In the genomic region with DNA sequence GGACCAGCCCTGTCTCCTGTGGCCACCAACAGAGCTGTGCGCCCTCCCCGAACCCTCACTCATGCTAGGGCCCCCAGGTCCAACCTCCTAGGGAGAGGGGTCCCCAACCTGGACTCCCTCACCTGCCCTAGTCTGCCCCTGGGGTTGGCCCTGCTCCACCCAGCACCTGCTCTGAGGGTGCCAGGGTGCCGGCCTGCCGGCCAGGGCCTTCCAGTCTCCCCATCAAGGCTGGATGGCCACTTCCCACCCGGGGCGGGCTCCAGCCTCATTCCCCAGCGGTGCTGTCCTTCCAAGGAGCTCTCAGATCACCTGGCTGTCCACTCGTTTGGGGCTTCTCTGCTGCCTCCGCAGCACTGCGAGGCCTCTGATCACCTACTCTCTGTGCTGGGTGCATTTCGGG, we compare ENCODE assay signal across 34 cellular contexts.
"Had no signal": no experiment of that assay in that cellular context is flagged by ENCODE, and none has a peak within 500 bp of the region (broad histone marks: within the 10 kb centered on the region; RNA-seq: fewer than 3 reads in every experiment).

No MANE protein-coding gene starts in this region.

- H3K9me3 ChIP-seq: adrenal gland, body of pancreas, breast epithelium had no signal

- H3K4me2 ChIP-seq: PC-9 had no signal

- H3K36me3 ChIP-seq: breast epithelium, WERI-Rb-1 had no signal

- ATAC-seq: activated CD8-positive, alpha-beta memory T cell treated with anti-CD3 and anti-CD28 coated beads, Interleukin-2, amount 10 ng/mL, durations not matched to agents 7 days and 5 days; body of pancreas; Right ventricle myocardium inferior; SK-N-SH treated with all-trans-retinoic acid at 6 μM for 48 hours; T-cell; T-helper 17 cell had no signal

- H3K27ac ChIP-seq: adrenal gland, body of pancreas, breast epithelium, PC-9, RWPE1, WERI-Rb-1 had no signal

- H3K27me3 ChIP-seq: adrenal gland, body of pancreas, breast epithelium had no signal

- H3K4me3 ChIP-seq: adrenal gland, body of pancreas, breast epithelium, PC-9 had no signal

- H2AFZ ChIP-seq: PC-9 had no signal

- H3K4me1 ChIP-seq: adrenal gland, body of pancreas, breast epithelium had no signal

- DNase-seq: activated CD4-positive, alpha-beta memory T cell treated with anti-CD3 and anti-CD28 coated beads, Interleukin-2, amount 10 ng/mL, durations not matched to agents 7 days and 5 days; activated CD4-positive, alpha-beta T cell treated with anti-CD3 and anti-CD28 coated beads for 1 hour; activated CD4-positive, alpha-beta T cell treated with anti-CD3 and anti-CD28 coated beads for 48 hours; activated CD4-positive, CD25-positive, alpha-beta regulatory T cell; activated CD8-positive, alpha-beta memory T cell treated with anti-CD3 and anti-CD28 coated beads for 24 hours; activated CD8-positive, alpha-beta memory T cell treated with anti-CD3 and anti-CD28 coated beads, Interleukin-2, amount 10 ng/mL, durations not matched to agents 7 days and 5 days; activated CD8-positive, alpha-beta memory T cell treated with anti-CD3 and anti-CD28 coated beads, Interleukin-2, amount 50 U/mL, for 48 hours; activated effector memory CD4-positive, alpha-beta T cell treated with anti-CD3 and anti-CD28 coated beads, Interleukin-2, amount 50 U/mL, for 16 hours; activated naive CD4-positive, alpha-beta T cell; activated naive CD8-positive, alpha-beta T cell treated with anti-CD3 and anti-CD28 coated beads, Interleukin-2, amount 10 ng/mL, durations not matched to agents 7 days and 5 days; activated T-cell treated with anti-CD3 and anti-CD28 coated beads, Interleukin-2, amount 50 U/mL, for 48 hours; body of pancreas; Karpas-422; KBM-7; NCI-H1105; NCI-H1417 treated with DMSO at 0.1 percent for 48 hours; NCI-H187 treated with DMSO at 0.1 percent for 48 hours; NCI-H2081; NCI-H2171 treated with DMSO at 0.1 percent for 48 hours; NCI-H2227 treated with DMSO at 0.1 percent for 48 hours; NCI-H446; NCI-H510A treated with DMSO at 0.1 percent for 48 hours; NCI-H748 treated with DMSO at 0.1 percent for 48 hours; NK-92 treated with Interleukin-12 subunit alpha and Interleukin-12 subunit beta, amount 100 ng/mL, for 24 hours; SIG-M5; T-cell; T-helper 17 cell; WERI-Rb-1 had no signal
